ENCODE assay signal across 1 cellular context in the genomic region with DNA sequence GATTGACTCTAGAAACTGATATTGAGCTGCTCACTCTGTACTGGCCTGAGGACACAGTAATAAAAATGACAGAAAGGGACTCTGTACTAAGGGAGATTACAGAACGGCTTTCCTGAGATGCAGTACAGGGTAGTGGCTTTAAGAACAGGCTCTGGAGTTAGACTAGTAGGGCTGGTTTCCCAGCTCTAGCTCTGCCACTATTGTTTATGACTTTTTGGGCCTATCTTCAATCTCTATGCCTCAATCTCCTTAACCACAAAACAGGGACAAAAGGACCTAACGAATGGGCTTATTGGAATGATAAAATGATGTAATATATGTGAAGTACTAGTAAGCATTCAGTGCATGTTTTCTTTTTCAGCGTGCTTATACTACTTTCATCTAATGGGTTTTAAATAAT.
TF ChIP-seq lines count a peak whose summit lies in the region.

No MANE protein-coding gene starts in this region.

TF ChIP-seq in IMR-90, 13 proteins besides CTCF, POLR2A, EP300 and RAD21:
- TF ChIP-seq, protein P1, sequence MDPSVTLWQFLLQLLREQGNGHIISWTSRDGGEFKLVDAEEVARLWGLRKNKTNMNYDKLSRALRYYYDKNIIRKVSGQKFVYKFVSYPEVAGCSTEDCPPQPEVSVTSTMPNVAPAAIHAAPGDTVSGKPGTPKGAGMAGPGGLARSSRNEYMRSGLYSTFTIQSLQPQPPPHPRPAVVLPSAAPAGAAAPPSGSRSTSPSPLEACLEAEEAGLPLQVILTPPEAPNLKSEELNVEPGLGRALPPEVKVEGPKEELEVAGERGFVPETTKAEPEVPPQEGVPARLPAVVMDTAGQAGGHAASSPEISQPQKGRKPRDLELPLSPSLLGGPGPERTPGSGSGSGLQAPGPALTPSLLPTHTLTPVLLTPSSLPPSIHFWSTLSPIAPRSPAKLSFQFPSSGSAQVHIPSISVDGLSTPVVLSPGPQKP (IDR thresholded peaks at IDR 0.05; ENCODE audit: borderline replicate concordance, low read depth, low read length): no peak
- TF ChIP-seq MXI1 (IDR thresholded peaks at IDR 0.05; ENCODE audit: borderline replicate concordance, low read depth, low read length) (no peak), BHLHE40 (IDR thresholded peaks at IDR 0.05; ENCODE audit: low read depth, low read length) (no peak), CEBPB (IDR thresholded peaks at IDR 0.05; ENCODE audit: low read depth, low read length) (no peak), RFX5 (IDR thresholded peaks at IDR 0.05; ENCODE audit: low read depth, low read length) (no peak), NFE2L2 (IDR thresholded peaks at IDR 0.05; ENCODE audit: low read depth, low read length) (no peak), FOS (IDR thresholded peaks at IDR 0.05; ENCODE audit: low read depth, low read length) (no peak), MAFK (IDR thresholded peaks at IDR 0.05; ENCODE audit: low read depth, low read length) (no peak), CHD1 (IDR thresholded peaks at IDR 0.05; ENCODE audit: low read depth, low read length) (no peak)
